ENCODE assay signal across 8 cellular contexts in the genomic region with DNA sequence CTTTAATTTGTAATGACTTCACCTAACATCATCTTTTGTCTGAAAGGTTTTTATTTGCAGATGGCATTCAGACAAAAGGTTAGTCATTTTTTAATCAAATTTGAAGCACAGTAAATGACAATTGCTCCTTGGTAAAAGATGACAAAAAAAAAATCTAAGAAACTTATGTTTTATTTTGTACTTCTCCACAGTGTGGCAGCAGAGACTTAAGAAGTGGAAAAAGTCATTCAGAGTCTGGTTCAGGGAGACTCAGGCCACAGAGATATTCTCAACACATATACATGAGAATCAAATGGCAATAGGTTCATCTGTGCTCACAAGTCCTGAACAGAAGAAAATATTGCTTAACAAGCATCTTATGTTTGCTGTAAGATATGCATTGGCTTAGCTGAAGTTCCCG.
DNase-seq lines count a peak whose midpoint lies in the region; ATAC-seq and TF ChIP-seq lines count a peak whose summit lies in the region.

No MANE protein-coding gene starts in this region.

- H4K20me1 ChIP-seq in OCI-LY1 (ENCODE audit: insufficient read depth, low read length): no peaks in the 10 kb centered on the region

- no peaks in the 10 kb centered on the region for H3K79me2 ChIP-seq in OCI-LY1 (ENCODE audit: insufficient read depth, low read length)

- H3K4me3 ChIP-seq in OCI-LY1 (ENCODE audit: low read depth, low read length, poor library complexity, severe bottlenecking): no peak overlapping the region

- TF ChIP-seq POLR2A in erythroblast (IDR thresholded peaks at IDR 0.05; ENCODE audit: low read length): no peak

- no peaks in the 10 kb centered on the region for H3K27me3 ChIP-seq in OCI-LY1 (ENCODE audit: insufficient read depth, low read length)

- no peaks in the 10 kb centered on the region for H3K9me2 ChIP-seq in OCI-LY1 (ENCODE audit: low read depth, low read length)

- TF ChIP-seq CTCF in OCI-LY1 (IDR thresholded peaks at IDR 0.05; ENCODE audit: low read length): peak; percentile 17; the same call in 1 of the 2 replicates

- no peak overlapping the region for H3K9ac ChIP-seq in OCI-LY1 (ENCODE audit: low read length)

- DNase-seq in NCI-H2196 (lab: John Stamatoyannopoulos, UW; ENCODE audit: unreplicated experiment) (peak; percentile 15), NCI-H2196 treated with DMSO at 0.1 percent for 48 hours (lab: John Stamatoyannopoulos, UW; ENCODE audit: unreplicated experiment) (no peak), erythroblast (lab: John Stamatoyannopoulos, UW) (peak; percentile 5 to 23), putamen (ENCODE audit: low spot score) (peak; percentile 34)
- no peak for DNase-seq in activated CD4-positive, alpha-beta T cell treated with anti-CD3 and anti-CD28 coated beads, Interleukin-2, amount 50 U/mL, for 1 hour
- no peak for DNase-seq in activated effector memory CD4-positive, alpha-beta T cell treated with anti-CD3 and anti-CD28 coated beads, Interleukin-2, amount 50 U/mL, for 16 hours

- H3K4me2 ChIP-seq in OCI-LY1 (ENCODE audit: low read length): no peak overlapping the region

- no peaks in the 10 kb centered on the region for H3K4me1 ChIP-seq in OCI-LY1 (ENCODE audit: insufficient read depth, low read length, severe bottlenecking)

- H3F3A ChIP-seq in OCI-LY1 (ENCODE audit: insufficient read depth, low read length): no peaks in the 10 kb centered on the region

- no peaks in the 10 kb centered on the region for H3K36me3 ChIP-seq in OCI-LY1 (ENCODE audit: insufficient read depth, low read length)

- no peak overlapping the region for H2AFZ ChIP-seq in OCI-LY1 (ENCODE audit: low read length)

- H3K27ac ChIP-seq in OCI-LY1 (ENCODE audit: low read depth, low read length, poor library complexity, severe bottlenecking): no peak overlapping the region

- no peaks in the 10 kb centered on the region for H3K9me3 ChIP-seq in OCI-LY1 (ENCODE audit: low read length)

- ATAC-seq in HG02884 (IDR thresholded peaks at IDR 0.05; ENCODE audit: unreplicated experiment): no peak

Comparison
In these comparisons a context has a peak if more than half of its experiments do, and no peak if none do; other contexts are left out.
1. DNase-seq: peak in NCI-H2196 (single experiment), erythroblast (2 of 2) and putamen (single experiment); none in NCI-H2196 treated with DMSO at 0.1 percent for 48 hours (single experiment), activated CD4-positive, alpha-beta T cell treated with anti-CD3 and anti-CD28 coated beads, Interleukin-2, amount 50 U/mL, for 1 hour (single experiment) and activated effector memory CD4-positive, alpha-beta T cell treated with anti-CD3 and anti-CD28 coated beads, Interleukin-2, amount 50 U/mL, for 16 hours (single experiment).